8 cellular contexts compared by ENCODE assay signal in genomic region chr6:118263929-118264486, GRCh38.
DNase-seq lines count a peak whose midpoint lies in the region; ATAC-seq and TF ChIP-seq lines count a peak whose summit lies in the region.

No MANE protein-coding gene starts in this region.

- intact Hi-C loops in right cardiac atrium (cut with DNase I): loop anchor here in 2 of 4 donors (5.0 kb wide), 2 partner anchors 282 to 287 kb away; no protein-coding TSS in a partner anchor

- H3K27me3 ChIP-seq in H7 (ENCODE audit: control insufficient read depth, insufficient read depth, low read length): no peaks in the 10 kb centered on the region
- no peaks in the 10 kb centered on the region for H3K27me3 ChIP-seq in right cardiac atrium (ENCODE audit: control insufficient read depth, insufficient read depth)

- DNase-seq in AG10803 (ENCODE audit: low read depth) (peak; percentile 5), H7 (peak; percentile 16), RPMI7951 (ENCODE audit: low read depth) (peak; percentile 22), right cardiac atrium (no peak), NCI-H510A treated with DMSO at 0.1 percent for 48 hours (lab: John Stamatoyannopoulos, UW) (no peak), NCI-H2171 (lab: John Stamatoyannopoulos, UW) (no peak)
- no peak for DNase-seq in stimulated activated CD4-positive, alpha-beta T cell treated with anti-CD3 and anti-CD28 coated beads, Interleukin-1b, Interleukin-23, amount 100 ng/mL, for 48 hours

- WGBS in right cardiac atrium: 15% methylated on average over 2 of the region's 2 CpGs

- H3K4me1 ChIP-seq in right cardiac atrium (ENCODE audit: control insufficient read depth, insufficient read depth, low read length): no peaks in the 10 kb centered on the region

- H3K9me3 ChIP-seq in right cardiac atrium (ENCODE audit: control insufficient read depth, low read length): no peaks in the 10 kb centered on the region

- ATAC-seq in right cardiac atrium (peak; percentile 59 to 60), HG03196 (IDR thresholded peaks at IDR 0.05; ENCODE audit: unreplicated experiment) (no peak)

- TF ChIP-seq CTCF in AG10803 (conservative IDR thresholded peaks at IDR 0.05; ENCODE audit: low read length): peak; percentile 24; the same call in 1 of the 2 replicates

- H3K4me3 ChIP-seq in AG10803 (ENCODE audit: low read length) (no peak overlapping the region), H7 (ENCODE audit: insufficient read depth, low read depth, low read length) (no peak overlapping the region), right cardiac atrium (ENCODE audit: low read length) (no peak overlapping the region)

- H3K36me3 ChIP-seq in H7 (replicated peaks; ENCODE audit: control insufficient read depth, insufficient read depth, low read length): no peaks in the 10 kb centered on the region

- H3K27ac ChIP-seq in right cardiac atrium (ENCODE audit: low read length): no peak overlapping the region

Comparison
In these comparisons a context has a peak if more than half of its experiments do, and no peak if none do; other contexts are left out.
1. DNase-seq: peak in AG10803 (single experiment), H7 (single experiment) and RPMI7951 (single experiment); none in right cardiac atrium (0 of 3), NCI-H510A treated with DMSO at 0.1 percent for 48 hours (single experiment), stimulated activated CD4-positive, alpha-beta T cell treated with anti-CD3 and anti-CD28 coated beads, Interleukin-1b, Interleukin-23, amount 100 ng/mL, for 48 hours (single experiment) and NCI-H2171 (single experiment).